10 cellular contexts compared by ENCODE assay signal in the genomic region with DNA sequence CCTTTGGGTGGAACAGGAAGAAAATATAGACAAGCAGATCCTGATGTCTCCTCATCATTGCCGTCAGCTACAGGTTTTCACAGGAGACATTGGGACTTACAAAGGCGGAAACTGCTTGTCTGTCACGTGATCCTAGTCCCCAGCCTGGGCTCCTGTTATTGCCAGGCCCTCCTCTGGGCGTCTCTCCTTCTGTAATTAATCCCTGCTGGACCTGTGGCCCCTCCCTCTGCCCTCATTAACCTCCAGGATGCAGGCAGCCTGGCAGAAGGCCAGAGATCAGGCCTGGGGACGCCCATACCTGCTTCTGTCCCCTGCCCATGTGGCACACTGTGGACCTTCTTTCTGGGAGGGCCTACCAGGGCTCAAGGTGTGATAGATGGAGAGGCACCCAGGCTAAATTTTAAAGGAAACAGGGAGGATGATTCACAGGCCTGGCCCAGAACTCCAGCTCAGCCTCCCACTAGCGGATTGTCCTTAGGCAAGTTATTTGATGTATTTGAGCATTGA. TPM values are rescaled to one million over a fixed set of nuclear protein-coding genes. Genes with fewer than 3 reads are reported as not detected.
DNase-seq lines count a peak whose midpoint lies in the region; ATAC-seq and FAIRE-seq lines count a peak whose summit lies in the region.
"Had no signal": no experiment of that assay in that cellular context is flagged by ENCODE, and none has a peak within 500 bp of the region (broad histone marks: within the 10 kb centered on the region; RNA-seq: fewer than 3 reads in every experiment).

No MANE protein-coding gene starts in this region.

- H3K27ac Mint-ChIP-seq in activated naive CD8-positive, alpha-beta T cell treated with anti-CD3 and anti-CD28 coated beads, Interleukin-2, amount 50 U/mL, for 24 hours = peak overlapping the region; percentile 8

- H3K36me3 Mint-ChIP-seq in activated naive CD8-positive, alpha-beta T cell treated with anti-CD3 and anti-CD28 coated beads, Interleukin-2, amount 50 U/mL, for 24 hours (ENCODE audit: low read depth) = peaks cover 8% of the 10 kb centered on the region

- H3K9me3 Mint-ChIP-seq in activated naive CD8-positive, alpha-beta T cell treated with anti-CD3 and anti-CD28 coated beads, Interleukin-2, amount 50 U/mL, for 24 hours = no peaks in the 10 kb centered on the region

- DNase-seq in ELF-1 (ENCODE audit: low read depth, low spot score) (peak; percentile 88), NCI-H2029 treated with DMSO at 0.1 percent for 48 hours (lab: John Stamatoyannopoulos, UW) (peak; percentile 49), mucosa of gallbladder (ENCODE audit: low spot score) (peak; percentile 66), HTR-8/SVneo (ENCODE audit: insufficient read length, low spot score) (no peak), HuH-7.5 (ENCODE audit: low spot score) (no peak)
- no peak for DNase-seq in activated naive CD8-positive, alpha-beta T cell treated with anti-CD3 and anti-CD28 coated beads, Interleukin-2, amount 50 U/mL, for 24 hours
- no peak for DNase-seq in stimulated activated CD4-positive, alpha-beta T cell treated with anti-CD3 and anti-CD28 coated beads, Interleukin-15, amount 100 ng/mL, for 24 hours
- DNase-seq: anterior cingulate cortex, left lung had no signal

- no peak overlapping the region for H3K4me3 Mint-ChIP-seq in activated naive CD8-positive, alpha-beta T cell treated with anti-CD3 and anti-CD28 coated beads, Interleukin-2, amount 50 U/mL, for 24 hours

- H3K27me3 Mint-ChIP-seq in activated naive CD8-positive, alpha-beta T cell treated with anti-CD3 and anti-CD28 coated beads, Interleukin-2, amount 50 U/mL, for 24 hours = no peaks in the 10 kb centered on the region

- ATAC-seq in activated naive CD8-positive, alpha-beta T cell treated with anti-CD3 and anti-CD28 coated beads, Interleukin-2, amount 50 U/mL, for 24 hours = no peak
- ATAC-seq in GM19351 (IDR thresholded peaks at IDR 0.05; ENCODE audit: unreplicated experiment) = no peak
- ATAC-seq: left lung had no signal

- no peak for FAIRE-seq in HTR-8/SVneo (lab: Jason Lieb, UNC)

- peaks cover 77% of the 10 kb centered on the region for H3K4me1 Mint-ChIP-seq in activated naive CD8-positive, alpha-beta T cell treated with anti-CD3 and anti-CD28 coated beads, Interleukin-2, amount 50 U/mL, for 24 hours

RNA-seq across cellular contexts. Expression of gene S100A5, which starts 2.4 kb away (rescaled TPM):
- not detected for total RNA-seq in mucosa of gallbladder

RNA-seq across cellular contexts. Expression of gene S100A6, which starts 2.6 kb away (rescaled TPM):
- 824 TPM for total RNA-seq in mucosa of gallbladder

RNA-seq across cellular contexts. Expression of gene S100A4, which starts 7.2 kb away (rescaled TPM):
- 66.8 TPM for total RNA-seq in mucosa of gallbladder

RNA-seq across cellular contexts. Expression of gene S100A3, which starts 10.7 kb away (rescaled TPM):
- total RNA-seq in mucosa of gallbladder = not detected

RNA-seq across cellular contexts. Expression of gene S100A2, which starts 27.3 kb away (rescaled TPM):
- total RNA-seq in mucosa of gallbladder = 1.4 TPM

Comparison
In these comparisons a context has a peak if more than half of its experiments do, and no peak if none do; other contexts are left out.
1. DNase-seq: peak in ELF-1 (single experiment), NCI-H2029 treated with DMSO at 0.1 percent for 48 hours (single experiment) and mucosa of gallbladder (single experiment); none in activated naive CD8-positive, alpha-beta T cell treated with anti-CD3 and anti-CD28 coated beads, Interleukin-2, amount 50 U/mL, for 24 hours (single experiment), HTR-8/SVneo (single experiment), HuH-7.5 (single experiment) and stimulated activated CD4-positive, alpha-beta T cell treated with anti-CD3 and anti-CD28 coated beads, Interleukin-15, amount 100 ng/mL, for 24 hours (single experiment).